Comparison of ENCODE assay signal across 12 cellular contexts in genomic region chr10:9010093-9010492, GRCh38.
DNase-seq lines count a peak whose midpoint lies in the region; ATAC-seq and TF ChIP-seq lines count a peak whose summit lies in the region.
"Had no signal": no experiment of that assay in that cellular context is flagged by ENCODE, and none has a peak within 500 bp of the region (broad histone marks: within the 10 kb centered on the region; RNA-seq: fewer than 3 reads in every experiment).

No MANE protein-coding gene starts in this region.

- no peak for TF ChIP-seq CTCF in coronary artery (IDR thresholded peaks at IDR 0.05)

- no peaks in the 10 kb centered on the region for H3K27me3 ChIP-seq in effector memory CD4-positive, alpha-beta T cell (replicated peaks; ENCODE audit: control insufficient read depth, insufficient read depth, low read length, poor library complexity, severe bottlenecking)
- H3K27me3 ChIP-seq: ovary, Peyer's patch had no signal

- H3K4me3 ChIP-seq in effector memory CD4-positive, alpha-beta T cell (ENCODE audit: insufficient read depth, low read depth, low read length, poor library complexity, severe bottlenecking), result no peak overlapping the region
- H3K4me3 ChIP-seq in coronary artery, result no peak overlapping the region
- H3K4me3 ChIP-seq: ovary, Peyer's patch had no signal

- H3K36me3 ChIP-seq in effector memory CD4-positive, alpha-beta T cell (ENCODE audit: control insufficient read depth, insufficient read depth, low read length), result no peaks in the 10 kb centered on the region
- H3K36me3 ChIP-seq: ovary, Peyer's patch had no signal

- peaks cover 40% of the 10 kb centered on the region for H3K4me1 Mint-ChIP-seq in activated CD4-positive, alpha-beta T cell treated with anti-CD3 and anti-CD28 coated beads, Interleukin-2, amount 10 ng/mL, durations not matched to agents 7 days and 5 days

- POLR2A ChIA-PET in activated CD4-positive, alpha-beta T cell treated with anti-CD3 and anti-CD28 coated beads, Interleukin-2, amount 10 ng/mL, durations not matched to agents 7 days and 5 days (lab: Charles Lee), result no interaction called here

- CTCF ChIA-PET in activated CD4-positive, alpha-beta T cell treated with anti-CD3 and anti-CD28 coated beads, Interleukin-2, amount 10 ng/mL, durations not matched to agents 7 days and 5 days (lab: Charles Lee), result interaction anchor here (0.6 to 1.2 kb wide), 2 partner anchors 11 to 1119 kb away, joined by 3 to 4 read pairs; no protein-coding TSS in a partner anchor

- no peaks in the 10 kb centered on the region for H3K27me3 Mint-ChIP-seq in activated CD4-positive, alpha-beta T cell treated with anti-CD3 and anti-CD28 coated beads, Interleukin-2, amount 10 ng/mL, durations not matched to agents 7 days and 5 days

- H3K36me3 Mint-ChIP-seq in activated CD4-positive, alpha-beta T cell treated with anti-CD3 and anti-CD28 coated beads, Interleukin-2, amount 10 ng/mL, durations not matched to agents 7 days and 5 days (ENCODE audit: low read depth), result no peaks in the 10 kb centered on the region

- H3K27ac Mint-ChIP-seq in activated CD4-positive, alpha-beta T cell treated with anti-CD3 and anti-CD28 coated beads, Interleukin-2, amount 10 ng/mL, durations not matched to agents 7 days and 5 days, result peak overlapping the region; percentile 50

- peak; percentile 50 for ATAC-seq in stimulated activated naive CD8-positive, alpha-beta T cell treated with anti-CD3 and anti-CD28 coated beads, Interleukin-15, Interleukin-2, amounts not matched to agents 100 U/mL and 50 U/mL, for 24 hours
- ATAC-seq in HG03280 (IDR thresholded peaks at IDR 0.05; ENCODE audit: unreplicated experiment), result no peak

- H3K27ac ChIP-seq in effector memory CD4-positive, alpha-beta T cell (ENCODE audit: insufficient read depth, low read length, poor library complexity, severe bottlenecking), result peak overlapping the region; percentile 5
- H3K27ac ChIP-seq in coronary artery, result no peak overlapping the region
- H3K27ac ChIP-seq: ovary, Peyer's patch had no signal

- no peaks in the 10 kb centered on the region for H3K9me3 Mint-ChIP-seq in activated CD4-positive, alpha-beta T cell treated with anti-CD3 and anti-CD28 coated beads, Interleukin-2, amount 10 ng/mL, durations not matched to agents 7 days and 5 days

- peak; percentile 14 for DNase-seq in activated naive CD4-positive, alpha-beta T cell treated with Interleukin-2 at 50 U/mL for 16 hours
- no peak for DNase-seq in activated naive CD4-positive, alpha-beta T cell treated with anti-CD3 and anti-CD28 coated beads, Interleukin-2, amount 50 U/mL, for 16 hours
- DNase-seq in activated CD4-positive, alpha-beta T cell treated with anti-CD3 and anti-CD28 coated beads, Interleukin-2, amount 10 ng/mL, durations not matched to agents 7 days and 5 days, result peak; percentile 54
- peak in 1 of 3 donors; percentile 15 for DNase-seq in effector memory CD4-positive, alpha-beta T cell
- no peak for DNase-seq in stimulated activated naive CD8-positive, alpha-beta T cell treated with anti-CD3 and anti-CD28 coated beads, Interleukin-15, Interleukin-2, amounts not matched to agents 100 U/mL and 50 U/mL, for 24 hours
- DNase-seq in hypothalamus (lab: John Stamatoyannopoulos, UW) (no peak), coronary artery (ENCODE audit: low spot score) (no peak)
- DNase-seq: NCI-H1417 treated with DMSO at 0.1 percent for 48 hours, NCI-H510A treated with DMSO at 0.1 percent for 48 hours, ovary, Peyer's patch had no signal

- H3K4me3 Mint-ChIP-seq in activated CD4-positive, alpha-beta T cell treated with anti-CD3 and anti-CD28 coated beads, Interleukin-2, amount 10 ng/mL, durations not matched to agents 7 days and 5 days, result peak overlapping the region; percentile 28

- no peaks in the 10 kb centered on the region for H3K4me1 ChIP-seq in effector memory CD4-positive, alpha-beta T cell (ENCODE audit: control insufficient read depth, insufficient read depth, low read length, poor library complexity, severe bottlenecking)
- H3K4me1 ChIP-seq: Peyer's patch had no signal

- no peaks in the 10 kb centered on the region for H3K9me3 ChIP-seq in effector memory CD4-positive, alpha-beta T cell (ENCODE audit: control insufficient read depth, low read length)
- H3K9me3 ChIP-seq: ovary, Peyer's patch had no signal

Comparison
In these comparisons a context has a peak if more than half of its experiments do, and no peak if none do; other contexts are left out.
1. DNase-seq: peak in activated naive CD4-positive, alpha-beta T cell treated with Interleukin-2 at 50 U/mL for 16 hours (single experiment) and activated CD4-positive, alpha-beta T cell treated with anti-CD3 and anti-CD28 coated beads, Interleukin-2, amount 10 ng/mL, durations not matched to agents 7 days and 5 days (single experiment); none in activated naive CD4-positive, alpha-beta T cell treated with anti-CD3 and anti-CD28 coated beads, Interleukin-2, amount 50 U/mL, for 16 hours (single experiment), stimulated activated naive CD8-positive, alpha-beta T cell treated with anti-CD3 and anti-CD28 coated beads, Interleukin-15, Interleukin-2, amounts not matched to agents 100 U/mL and 50 U/mL, for 24 hours (single experiment), hypothalamus (0 of 51) and coronary artery (single experiment).